ENCODE assay signal across 8 cellular contexts in the genomic region with DNA sequence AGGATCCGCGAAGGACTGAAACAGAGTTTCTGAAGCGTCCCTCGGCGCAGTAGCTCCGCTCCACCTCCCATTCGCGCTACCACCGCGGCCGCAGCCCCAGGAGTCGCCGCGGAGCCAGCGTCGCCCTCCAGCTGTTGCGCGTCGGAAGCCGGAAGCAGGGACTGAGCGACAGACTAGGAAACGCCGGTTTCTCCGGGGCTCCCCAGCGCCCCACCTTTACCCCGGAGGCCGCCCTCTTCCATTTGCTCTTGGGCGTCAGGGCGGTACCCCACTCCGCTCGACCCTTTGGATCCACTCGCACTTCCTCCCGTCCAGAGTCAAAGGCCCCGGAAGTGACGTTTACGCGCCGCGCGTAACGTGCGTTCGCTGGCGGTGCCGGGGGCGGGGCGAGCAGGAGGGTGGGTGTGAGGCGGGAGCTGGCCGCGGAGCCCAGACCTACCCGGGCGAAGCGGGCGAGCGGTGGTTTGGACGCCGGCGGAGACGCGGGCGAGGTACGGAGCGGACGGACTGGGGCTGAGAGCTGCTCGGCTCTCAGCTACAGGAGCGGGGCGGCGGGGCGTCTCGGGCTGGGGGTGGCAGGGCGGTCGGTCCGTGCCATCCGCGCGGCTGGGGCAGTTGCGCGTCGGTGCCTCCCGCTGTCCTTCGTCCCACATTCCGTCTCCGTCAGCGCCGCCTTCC. TPM values are rescaled to one million over a fixed set of nuclear protein-coding genes. Genes with fewer than 3 reads are reported as not detected.
DNase-seq lines count a peak whose midpoint lies in the region; ATAC-seq, FAIRE-seq and TF ChIP-seq lines count a peak whose summit lies in the region.

A gene (plus strand): TSS at position 432 of the 678 bp plus-strand sequence. CDS start 31,167 bp downstream, outside the sequence.

- H3K79me2 ChIP-seq in DND-41 (ENCODE audit: insufficient read depth, low read length): peaks cover 63% of the 10 kb centered on the region
- peaks cover 92% of the 10 kb centered on the region for H3K79me2 ChIP-seq in GM23248 (ENCODE audit: insufficient read depth)
- H3K79me2 ChIP-seq in Karpas-422 (ENCODE audit: low read length): peaks cover 76% of the 10 kb centered on the region

- H3K4me2 ChIP-seq in DND-41 (ENCODE audit: insufficient read depth, low read length): peak within 1 kb of the TSS; percentile 80
- peak within 1 kb of the TSS; percentile 85 for H3K4me2 ChIP-seq in GM23248 (ENCODE audit: unreplicated experiment)
- peak within 1 kb of the TSS; percentile 71 for H3K4me2 ChIP-seq in Karpas-422 (ENCODE audit: low read depth, low read length, poor library complexity, severe bottlenecking)

- H3K9me2 ChIP-seq in GM23248 (ENCODE audit: insufficient read depth) (no peaks in the 10 kb centered on the region), Karpas-422 (replicated peaks; ENCODE audit: insufficient read depth, low read length) (no peaks in the 10 kb centered on the region)

- DNase-seq in DND-41 (peak; percentile 95), GM23248 (peak; percentile 99), Karpas-422 (peak; percentile 99), RCC 7860 (ENCODE audit: low spot score) (peak; percentile 80), esophagus muscularis mucosa (ENCODE audit: extremely low spot score) (peak; percentile 100)
- DNase-seq in activated T-cell treated with anti-CD3 and anti-CD28 coated beads, Interleukin-2, amount 50 U/mL, for 72 hours: peak; percentile 99
- peak; percentile 97 for DNase-seq in stimulated activated CD8-positive, alpha-beta memory T cell treated with anti-CD3 and anti-CD28 coated beads, Interleukin-7, amount 100 ng/mL, for 24 hours (ENCODE audit: low read depth)

- TF ChIP-seq EP300 in esophagus muscularis mucosa (IDR thresholded peaks at IDR 0.05): no peak

- FAIRE-seq in RCC 7860 (lab: Jason Lieb, UNC): no peak

- H3K36me3 ChIP-seq in DND-41 (ENCODE audit: insufficient read depth, low read length) (peaks cover 16% of the 10 kb centered on the region; the same call in 1 of the 2 replicates), GM23248 (ENCODE audit: low read depth) (peaks cover 4% of the 10 kb centered on the region; the same call in 1 of the 2 replicates), Karpas-422 (ENCODE audit: insufficient read depth, low read length) (peaks cover 8% of the 10 kb centered on the region; the same call in 1 of the 2 replicates), esophagus muscularis mucosa (peaks cover 0 to 15% (median 5%) of the 10 kb centered on the region in 4 donors), muscle layer of duodenum (ENCODE audit: control insufficient read depth in 1 of 2, insufficient read depth in 2 of 2, low read length in 2 of 2) (peaks cover 0 to 13% of the 10 kb centered on the region in 2 donors)

- peak within 1 kb of the TSS; percentile 98 to 99 for H3K4me3 Mint-ChIP-seq in activated T-cell treated with anti-CD3 and anti-CD28 coated beads, Interleukin-2, amount 50 U/mL, for 72 hours

- H3K9me3 Mint-ChIP-seq in activated T-cell treated with anti-CD3 and anti-CD28 coated beads, Interleukin-2, amount 50 U/mL, for 72 hours: peaks cover 7 to 10% of the 10 kb centered on the region in 2 donors

- 1% methylated on average over 49 to 79 of the region's 85 CpGs for WGBS in GM23248 (ENCODE audit: low coverage in 1 of 2, low lambda C conversion rate in 2 of 2, missing lambda C conversion rate in 2 of 2), 2 experiments
- WGBS in esophagus muscularis mucosa: 1% methylated on average over 9 of the region's 85 CpGs

- H3K4me1 Mint-ChIP-seq in activated T-cell treated with anti-CD3 and anti-CD28 coated beads, Interleukin-2, amount 50 U/mL, for 72 hours (ENCODE audit: low read depth): peaks cover 49% of the 10 kb centered on the region

- peak within 1 kb of the TSS; percentile 86 for H3K27ac ChIP-seq in DND-41 (ENCODE audit: low read length)
- H3K27ac ChIP-seq in GM23248: peak within 1 kb of the TSS; percentile 96
- peak within 1 kb of the TSS; percentile 75 for H3K27ac ChIP-seq in Karpas-422 (ENCODE audit: low read length)
- H3K27ac ChIP-seq in esophagus muscularis mucosa (replicated peaks in 1 of 4): peak within 1 kb of the TSS; percentile 96 to 100 (median 100)
- peak within 1 kb of the TSS; percentile 92 for H3K27ac ChIP-seq in muscle layer of duodenum (ENCODE audit: low read length)

- H4K20me1 ChIP-seq in DND-41 (ENCODE audit: insufficient read depth, low read length) (peaks cover 13% of the 10 kb centered on the region; the same call in 1 of the 2 replicates), GM23248 (ENCODE audit: insufficient read depth) (no peaks in the 10 kb centered on the region), Karpas-422 (ENCODE audit: insufficient read depth, low read depth, low read length) (no peaks in the 10 kb centered on the region)

- TF ChIP-seq CTCF in DND-41 (IDR thresholded peaks at IDR 0.05; ENCODE audit: borderline replicate concordance, extremely low read depth, low read length, poor library complexity, severe bottlenecking) (no peak), esophagus muscularis mucosa (IDR thresholded peaks at IDR 0.05) (peak in 1 of 3 experiments; percentile 2)

- H3K36me3 Mint-ChIP-seq in activated T-cell treated with anti-CD3 and anti-CD28 coated beads, Interleukin-2, amount 50 U/mL, for 72 hours (ENCODE audit: insufficient read depth in 2 of 2): peaks cover 10 to 23% of the 10 kb centered on the region in 2 donors

- intact Hi-C loops in esophagus muscularis mucosa (cut with DNase I): loop anchor here (10.0 kb wide), 1 partner anchor 104 kb away; no protein-coding TSS in a partner anchor

- peak within 1 kb of the TSS; percentile 69 for H3K9ac ChIP-seq in DND-41 (ENCODE audit: low read depth, low read length)
- peak within 1 kb of the TSS; percentile 100 for H3K9ac ChIP-seq in GM23248
- H3K9ac ChIP-seq in Karpas-422 (ENCODE audit: low read length): peak within 1 kb of the TSS; percentile 94

- H2AFZ ChIP-seq in DND-41 (ENCODE audit: low read depth, low read length) (peak within 1 kb of the TSS; percentile 87), GM23248 (peak within 1 kb of the TSS; percentile 73), Karpas-422 (ENCODE audit: low read length) (peak within 1 kb of the TSS; percentile 36; the same call in 1 of the 2 replicates)

- H3F3A ChIP-seq in GM23248 (ENCODE audit: insufficient read depth): peaks cover 32% of the 10 kb centered on the region

- peak; percentile 89 for TF ChIP-seq POLR2A in esophagus muscularis mucosa (IDR thresholded peaks at IDR 0.05; ENCODE audit: low read depth)

- peak within 1 kb of the TSS; percentile 73 to 88 for H3K4me3 ChIP-seq in DND-41 (ENCODE audit: low read depth in 1 of 2, low read length in 2 of 2)
- peak within 1 kb of the TSS; percentile 79 for H3K4me3 ChIP-seq in GM23248
- peak within 1 kb of the TSS; percentile 87 for H3K4me3 ChIP-seq in Karpas-422 (ENCODE audit: low read length)
- peak within 1 kb of the TSS; percentile 84 to 100 (median 98) for H3K4me3 ChIP-seq in esophagus muscularis mucosa
- peak within 1 kb of the TSS; percentile 76 to 96 for H3K4me3 ChIP-seq in muscle layer of duodenum (ENCODE audit: low read depth in 1 of 2, low read length in 2 of 2)

- peak within 1 kb of the TSS; percentile 96 for H3K27ac Mint-ChIP-seq in activated T-cell treated with anti-CD3 and anti-CD28 coated beads, Interleukin-2, amount 50 U/mL, for 72 hours

- H3K27me3 Mint-ChIP-seq in activated T-cell treated with anti-CD3 and anti-CD28 coated beads, Interleukin-2, amount 50 U/mL, for 72 hours (ENCODE audit: low read depth): no peaks in the 10 kb centered on the region

- in situ Hi-C loops in GM23248 (cut with MboI): no loop called here

- H3K27me3 ChIP-seq in DND-41 (ENCODE audit: insufficient read depth, low read length, poor library complexity): no peaks in the 10 kb centered on the region
- no peaks in the 10 kb centered on the region for H3K27me3 ChIP-seq in GM23248 (replicated peaks; ENCODE audit: insufficient read depth)
- no peaks in the 10 kb centered on the region for H3K27me3 ChIP-seq in Karpas-422 (ENCODE audit: low read length)
- H3K27me3 ChIP-seq in esophagus muscularis mucosa: no peaks in the 10 kb centered on the region
- no peaks in the 10 kb centered on the region for H3K27me3 ChIP-seq in muscle layer of duodenum (ENCODE audit: low read depth, low read length)

- H3K9me3 ChIP-seq in DND-41 (ENCODE audit: insufficient read depth, low read length, severe bottlenecking): peaks cover 8% of the 10 kb centered on the region
- H3K9me3 ChIP-seq in GM23248 (ENCODE audit: low read depth): no peaks in the 10 kb centered on the region
- H3K9me3 ChIP-seq in Karpas-422 (ENCODE audit: low read length): no peaks in the 10 kb centered on the region
- H3K9me3 ChIP-seq in esophagus muscularis mucosa: peaks cover 0 to 10% (median 5%) of the 10 kb centered on the region in 4 donors
- peaks cover 5 to 9% of the 10 kb centered on the region in 2 donors for H3K9me3 ChIP-seq in muscle layer of duodenum (ENCODE audit: control insufficient read depth in 1 of 2, low read length in 2 of 2)

- H3K4me1 ChIP-seq in DND-41 (ENCODE audit: insufficient read depth, low read length): peaks cover 34% of the 10 kb centered on the region
- peaks cover 16% of the 10 kb centered on the region for H3K4me1 ChIP-seq in GM23248 (ENCODE audit: insufficient read depth)
- H3K4me1 ChIP-seq in Karpas-422 (ENCODE audit: low read length): peaks cover 56% of the 10 kb centered on the region
- H3K4me1 ChIP-seq in esophagus muscularis mucosa: peaks cover 13 to 58% (median 48%) of the 10 kb centered on the region in 4 donors
- H3K4me1 ChIP-seq in muscle layer of duodenum (ENCODE audit: control insufficient read depth in 1 of 2, insufficient read depth in 2 of 2, low read length in 2 of 2): peaks cover 0 to 4% of the 10 kb centered on the region in 2 donors

- peak; percentile 87 for ATAC-seq in DND-41 (ENCODE audit: insufficient read depth, low read depth)
- peak; percentile 94 to 96 for ATAC-seq in activated T-cell treated with anti-CD3 and anti-CD28 coated beads, Interleukin-2, amount 50 U/mL, for 72 hours (replicated peaks in 1 of 2)

RNA-seq across cellular contexts. Expression of the gene that starts here (rescaled TPM):
- total RNA-seq in GM23248 (2014; rRNA removed; shearing (Covaris generic)): 70.8 and 71.5 TPM in 2 replicates
- polyA plus RNA-seq in GM23248 (2016; fragmentation: Nextera tagmentation; extraction: Ambion mirVana): 64.5 and 68.2 TPM in 2 replicates
- total RNA-seq in Karpas-422 (2014; rRNA removed; shearing (Covaris generic); ENCODE audit: low replicate concordance): 17.8 and 26.1 TPM in 2 replicates
- total RNA-seq in activated T-cell treated with anti-CD3 and anti-CD28 coated beads, Interleukin-2, amount 50 U/mL, for 72 hours: 10 to 100 TPM; 22.8 to 26.9 TPM
- 10 to 100 TPM; 34.3 to 45.4 (median 37.1) TPM for total RNA-seq in esophagus muscularis mucosa

Comparison
In these comparisons a context has a peak if more than half of its experiments do, and no peak if none do; other contexts are left out.
1. Peak in every context shown above with its lines: DNase-seq, ATAC-seq, H3K4me3 ChIP-seq and H3K27ac ChIP-seq.
2. H2AFZ ChIP-seq: peak in every context shown above with its lines; median percentile 87 in DND-41; 73 in GM23248; 36 in Karpas-422.